Comparison of ENCODE assay signal across 12 cellular contexts in the genomic region with DNA sequence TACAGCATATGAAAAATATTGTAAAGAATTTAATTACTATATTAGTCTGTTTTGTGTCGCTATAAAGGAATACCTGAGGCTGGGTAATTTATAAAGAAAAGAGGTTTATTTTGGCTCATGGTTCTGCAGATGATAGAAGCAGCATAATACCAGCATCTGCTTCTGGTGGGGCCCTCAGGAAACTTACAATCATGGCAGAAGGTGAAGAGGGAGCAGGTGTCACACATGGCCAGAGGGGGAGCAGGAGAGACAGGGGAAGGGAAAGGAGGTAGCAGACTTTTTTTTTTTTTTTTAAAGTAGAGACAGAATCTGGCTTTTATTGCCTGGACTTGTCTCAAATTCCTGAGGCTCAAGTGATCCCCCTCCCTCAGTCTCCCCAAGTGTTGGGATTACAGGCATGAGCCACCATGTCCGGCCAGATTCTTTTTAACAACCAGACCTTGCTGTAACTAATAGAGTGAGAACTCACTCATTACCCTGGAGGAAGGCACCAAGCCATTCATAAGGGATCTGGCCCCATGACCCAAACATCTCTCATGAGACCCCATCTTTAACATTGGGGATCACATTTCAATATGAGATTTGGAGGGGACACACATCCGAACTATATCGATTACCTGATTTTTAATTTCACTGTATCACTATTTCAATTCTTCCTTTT.
A peak's percentile ranks its signal among the peaks of the same experiment; 100 is the strongest.
DNase-seq lines count a peak whose midpoint lies in the region; ATAC-seq and TF ChIP-seq lines count a peak whose summit lies in the region.
"Had no signal": no experiment of that assay in that cellular context is flagged by ENCODE, and none has a peak within 500 bp of the region (broad histone marks: within the 10 kb centered on the region; RNA-seq: fewer than 3 reads in every experiment).

No MANE protein-coding gene starts in this region.

- in situ Hi-C loops in Panc1 (cut with HindIII; ENCODE audit: low pct_unique_long_range_greater_than_20kb, low sequenced_read_pairs) = no loop called here

- H3K27me3 ChIP-seq in Panc1 (ENCODE audit: control insufficient read depth, insufficient read depth, low read length) (0 out of 2 replicates have a peak, but pooled peaks cover 2% of the 10 kb centered on the region), upper lobe of right lung (no peaks in the 10 kb centered on the region)

- TF ChIP-seq CTCF in Panc1 (IDR thresholded peaks at IDR 0.05) (peak; percentile 58), chondrocyte (IDR thresholded peaks at IDR 0.05) (peak; percentile 16), upper lobe of right lung (IDR thresholded peaks at IDR 0.05) (peak; percentile 10)

- H3K4me1 ChIP-seq in Panc1 (ENCODE audit: control insufficient read depth, insufficient read depth, low read length) (no peaks in the 10 kb centered on the region), upper lobe of right lung (no peaks in the 10 kb centered on the region)

- peak; percentile 7 to 20 for DNase-seq in stimulated activated CD4-positive, alpha-beta T cell treated with anti-CD3 and anti-CD28 coated beads, Interleukin-2, amount 100 ng/mL, for 24 hours
- no peak for DNase-seq in stimulated activated CD4-positive, alpha-beta T cell treated with anti-CD3 and anti-CD28 coated beads, Interleukin-4, amount 100 ng/mL, for 24 hours
- DNase-seq in Panc1 (ENCODE audit: low read depth, low spot score) (no peak), chondrocyte (ENCODE audit: low spot score) (no peak), upper lobe of right lung (no peak), NCI-H1417 treated with DMSO at 0.1 percent for 48 hours (lab: John Stamatoyannopoulos, UW) (no peak)
- DNase-seq: activated B cell treated with CpG ODN at 0.5 μM for 24 hours, islet precursor cell, NCI-H2029, retina had no signal

- ATAC-seq in Panc1 = no peak
- no peak for ATAC-seq in upper lobe of right lung
- no peak for ATAC-seq in HG02798 (IDR thresholded peaks at IDR 0.05; ENCODE audit: poor library complexity, unreplicated experiment)
- ATAC-seq in GM19455 (IDR thresholded peaks at IDR 0.05; ENCODE audit: unreplicated experiment) = no peak

- POLR2A ChIA-PET in Panc1 (lab: Charles Lee) = no interaction called here

- H3K36me3 ChIP-seq in Panc1 (ENCODE audit: control insufficient read depth, insufficient read depth, low read length) (no peaks in the 10 kb centered on the region), upper lobe of right lung (no peaks in the 10 kb centered on the region)

- H3K9me3 Mint-ChIP-seq in chondrocyte (ENCODE audit: low read depth) = peaks cover 2% of the 10 kb centered on the region
- H3K9me3 Mint-ChIP-seq: activated B cell treated with CpG ODN at 0.5 μM for 24 hours had no signal

- H3K9me3 ChIP-seq in Panc1 (ENCODE audit: control insufficient read depth, insufficient read depth, low read depth, low read length) (no peaks in the 10 kb centered on the region), upper lobe of right lung (no peaks in the 10 kb centered on the region)

- peaks cover 23% of the 10 kb centered on the region for H3K4me1 Mint-ChIP-seq in chondrocyte (ENCODE audit: low read depth)

- intact Hi-C loops in Panc1 (cut with micrococcal nuclease; ENCODE audit: unreplicated experiment) (no loop called here), upper lobe of right lung (cut with DNase I) (no loop called here)

- no peak overlapping the region for H3K27ac ChIP-seq in Panc1 (ENCODE audit: low read length)
- H3K27ac ChIP-seq in upper lobe of right lung = no peak overlapping the region

- no peaks in the 10 kb centered on the region for H3K36me3 Mint-ChIP-seq in chondrocyte (ENCODE audit: low read depth)

- CTCF ChIA-PET in Panc1 (lab: Charles Lee) = no interaction called here

- no peak overlapping the region for H3K4me3 Mint-ChIP-seq in chondrocyte (ENCODE audit: unreplicated experiment)
- H3K4me3 Mint-ChIP-seq: activated B cell treated with CpG ODN at 0.5 μM for 24 hours had no signal

- no peak overlapping the region for H3K4me3 ChIP-seq in Panc1 (ENCODE audit: low read depth in 2 of 2, low read length in 2 of 2)
- no peak overlapping the region for H3K4me3 ChIP-seq in upper lobe of right lung

- no TSS peak for BruUV-seq in Panc1 (replicated peaks; lab: Mats Ljungman, UMichigan)

- H3K27me3 Mint-ChIP-seq in chondrocyte (ENCODE audit: low read depth) = no peaks in the 10 kb centered on the region
- H3K27me3 Mint-ChIP-seq: activated B cell treated with CpG ODN at 0.5 μM for 24 hours had no signal

- no peak overlapping the region for H3K27ac Mint-ChIP-seq in chondrocyte (ENCODE audit: unreplicated experiment)
- H3K27ac Mint-ChIP-seq: activated B cell treated with CpG ODN at 0.5 μM for 24 hours had no signal

Comparison
In these comparisons a context has a peak if more than half of its experiments do, and no peak if none do; other contexts are left out.
1. DNase-seq: peak in stimulated activated CD4-positive, alpha-beta T cell treated with anti-CD3 and anti-CD28 coated beads, Interleukin-2, amount 100 ng/mL, for 24 hours (2 of 2); none in stimulated activated CD4-positive, alpha-beta T cell treated with anti-CD3 and anti-CD28 coated beads, Interleukin-4, amount 100 ng/mL, for 24 hours (single experiment), Panc1 (single experiment), chondrocyte (single experiment), upper lobe of right lung (single experiment) and NCI-H1417 treated with DMSO at 0.1 percent for 48 hours (single experiment).
2. Peak in every context shown above with its lines, with median percentiles within 50 percentile points of each other: CTCF ChIP-seq.